ENCODE assay signal across 13 cellular contexts in the genomic region with DNA sequence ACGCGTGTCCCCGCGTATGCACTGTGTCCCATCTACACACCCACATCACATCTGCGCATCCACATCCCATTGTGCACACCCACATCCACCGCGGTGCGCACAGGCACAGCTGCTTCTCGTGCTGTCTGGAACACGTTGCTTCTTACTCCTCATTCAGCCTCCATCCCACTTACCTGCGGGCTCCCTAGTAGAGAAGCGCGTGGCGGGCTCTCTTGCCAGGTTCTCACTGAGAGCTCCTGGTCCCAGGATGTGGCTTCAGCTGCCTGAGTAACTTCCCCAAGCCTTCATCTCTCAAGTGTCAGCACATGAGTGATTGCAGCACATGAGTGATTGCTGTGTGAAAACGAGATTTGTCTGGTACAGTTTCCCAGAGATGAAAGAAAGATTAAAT.
DNase-seq lines count a peak whose midpoint lies in the region; ATAC-seq and TF ChIP-seq lines count a peak whose summit lies in the region.
"Had no signal": no experiment of that assay in that cellular context is flagged by ENCODE, and none has a peak within 500 bp of the region (broad histone marks: within the 10 kb centered on the region; RNA-seq: fewer than 3 reads in every experiment).

No MANE protein-coding gene starts in this region.

- TF ChIP-seq CTCF in GM12864 (IDR thresholded peaks at IDR 0.05; ENCODE audit: low read depth, low read length, missing control alignments): no peak

- no peak overlapping the region for H3K4me3 ChIP-seq in GM12864 (ENCODE audit: low read depth, low read length)
- H3K4me3 ChIP-seq: GM23248, PC-9 had no signal

- ATAC-seq in left lobe of liver (no peak), GM19035 (IDR thresholded peaks at IDR 0.05; ENCODE audit: unreplicated experiment) (no peak)

- peak; percentile 39 for DNase-seq in GM12864 (ENCODE audit: low read depth)
- DNase-seq in GM19238 (ENCODE audit: insufficient read length, low spot score): peak; percentile 27
- peak; percentile 8 for DNase-seq in MV-4-11 (lab: John Stamatoyannopoulos, UW)
- DNase-seq in left lobe of liver (ENCODE audit: low spot score): peak; percentile 29
- no peak for DNase-seq in cerebellum (ENCODE audit: low spot score)
- no peak for DNase-seq in SW480 (ENCODE audit: low spot score)
- DNase-seq in dedifferentiated amniotic fluid mesenchymal stem cell (ENCODE audit: extremely low spot score): no peak
- DNase-seq: glutamatergic neuron, GM23248, NCI-H1930, NCI-H69, PC-9 had no signal

Comparison
In these comparisons a context has a peak if more than half of its experiments do, and no peak if none do; other contexts are left out.
1. DNase-seq: peak in GM12864 (single experiment), GM19238 (single experiment), MV-4-11 (single experiment) and left lobe of liver (single experiment); none in cerebellum (single experiment), SW480 (single experiment) and dedifferentiated amniotic fluid mesenchymal stem cell (single experiment).